Comparison of ENCODE assay signal across 11 cellular contexts in genomic region chr18:22871809-22872525, GRCh38.
DNase-seq lines count a peak whose midpoint lies in the region; ATAC-seq and TF ChIP-seq lines count a peak whose summit lies in the region.
"Had no signal": no experiment of that assay in that cellular context is flagged by ENCODE, and none has a peak within 500 bp of the region (broad histone marks: within the 10 kb centered on the region; RNA-seq: fewer than 3 reads in every experiment).

No MANE protein-coding gene starts in this region.

- H3K4me3 ChIP-seq in MM.1S (ENCODE audit: low read length) = no peak overlapping the region
- no peak overlapping the region for H3K4me3 ChIP-seq in astrocyte of the spinal cord (ENCODE audit: low read depth, low read length)

- no peaks in the 10 kb centered on the region for H3K27me3 ChIP-seq in MM.1S (replicated peaks; ENCODE audit: insufficient read depth, low read length)

- no peak for TF ChIP-seq CTCF in MM.1S (IDR thresholded peaks at IDR 0.05; ENCODE audit: low read length)
- no peak for TF ChIP-seq CTCF in astrocyte of the spinal cord (IDR thresholded peaks at IDR 0.05; ENCODE audit: low read depth, low read length)

- H2AFZ ChIP-seq in MM.1S (ENCODE audit: low read length) = no peak overlapping the region

- in situ Hi-C loops in astrocyte of the spinal cord (cut with HindIII; ENCODE audit: low sequenced_read_pairs) = no loop called here

- H3K4me1 ChIP-seq in MM.1S (ENCODE audit: low read length) = 0 out of 2 replicates have a peak, but pooled peaks cover 3% of the 10 kb centered on the region

- H3K4me2 ChIP-seq in MM.1S (ENCODE audit: low read depth, low read length) = no peak overlapping the region

- H3K79me2 ChIP-seq in MM.1S (ENCODE audit: low read length) = no peaks in the 10 kb centered on the region

- no peaks in the 10 kb centered on the region for H3K9me3 ChIP-seq in MM.1S (replicated peaks; ENCODE audit: insufficient read depth, low read length)

- H3K9ac ChIP-seq in MM.1S (ENCODE audit: low read length) = no peak overlapping the region

- 0 out of 2 replicates have a peak, but pooled peaks cover 2% of the 10 kb centered on the region for H3F3A ChIP-seq in MM.1S (ENCODE audit: insufficient read depth, low read length)

- H3K27ac ChIP-seq in MM.1S (ENCODE audit: low read length) = no peak overlapping the region

- no peaks in the 10 kb centered on the region for H3K9me2 ChIP-seq in MM.1S (replicated peaks; ENCODE audit: insufficient read depth, low read length)

- DNase-seq in DMS79 treated with DMSO at 0.1 percent for 48 hours (lab: John Stamatoyannopoulos, UW) (peak; percentile 58), MM.1S (peak; percentile 16), astrocyte of the spinal cord (ENCODE audit: low read depth, low spot score) (peak; percentile 74), kidney tubule cell (ENCODE audit: low spot score) (peak; percentile 53), DMS 273 treated with DMSO at 0.1 percent for 48 hours (lab: John Stamatoyannopoulos, UW) (no peak), amniotic stem cell (lab: John Stamatoyannopoulos, UW) (no peak)
- DNase-seq in effector CD4-positive, alpha-beta T cell = no peak
- DNase-seq: C1 segment of cervical spinal cord, left ventricle myocardium superior, NCI-H1092 treated with DMSO at 0.1 percent for 48 hours had no signal

- no peak for ATAC-seq in GM18517 (IDR thresholded peaks at IDR 0.05; ENCODE audit: unreplicated experiment)
- ATAC-seq: left ventricle myocardium superior had no signal

- no peaks in the 10 kb centered on the region for H4K20me1 ChIP-seq in MM.1S (ENCODE audit: insufficient read depth, low read length)

- H3K36me3 ChIP-seq in MM.1S (replicated peaks; ENCODE audit: insufficient read depth, low read length) = no peaks in the 10 kb centered on the region

Comparison
In these comparisons a context has a peak if more than half of its experiments do, and no peak if none do; other contexts are left out.
1. DNase-seq: peak in DMS79 treated with DMSO at 0.1 percent for 48 hours (single experiment), MM.1S (single experiment), astrocyte of the spinal cord (single experiment) and kidney tubule cell (single experiment); none in DMS 273 treated with DMSO at 0.1 percent for 48 hours (single experiment), amniotic stem cell (single experiment) and effector CD4-positive, alpha-beta T cell (single experiment).